ENCODE assay signal across 19 cellular contexts in the genomic region with DNA sequence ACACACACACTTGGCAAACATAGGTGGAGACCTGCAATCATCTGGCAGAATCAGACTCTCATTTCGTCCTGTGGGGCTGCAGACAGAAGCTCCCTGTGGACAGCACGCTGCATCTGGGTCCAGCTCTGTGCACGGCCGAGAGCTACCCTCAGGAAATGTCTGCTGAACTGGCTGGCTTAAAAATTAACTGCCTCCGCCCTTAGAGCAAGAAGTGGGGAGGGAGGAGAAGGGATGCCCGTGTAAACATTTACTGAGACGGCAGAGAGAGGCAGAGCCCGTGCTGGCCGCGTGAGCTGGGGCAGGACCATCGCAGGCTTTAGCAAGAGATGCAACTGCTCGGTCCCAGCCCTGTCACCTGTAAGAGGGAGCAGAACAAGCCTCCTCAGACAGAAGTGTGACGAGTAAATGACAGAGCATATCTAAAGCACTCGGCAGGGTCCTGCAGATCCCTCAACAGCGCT.
DNase-seq lines count a peak whose midpoint lies in the region; ATAC-seq, FAIRE-seq and TF ChIP-seq lines count a peak whose summit lies in the region.
"Had no signal": no experiment of that assay in that cellular context is flagged by ENCODE, and none has a peak within 500 bp of the region (broad histone marks: within the 10 kb centered on the region; RNA-seq: fewer than 3 reads in every experiment).

No MANE protein-coding gene starts in this region.

- H3K27me3 ChIP-seq in trophoblast cell (ENCODE audit: insufficient read depth, low read length) (no peaks in the 10 kb centered on the region), PC-9 (ENCODE audit: insufficient read depth, low read depth) (no peaks in the 10 kb centered on the region)
- H3K27me3 ChIP-seq: gastrocnemius medialis, vagina had no signal

- H3K36me3 Mint-ChIP-seq in CD14-positive monocyte: peaks cover 32 to 54% of the 10 kb centered on the region in 2 donors
- H3K36me3 Mint-ChIP-seq: activated naive CD4-positive, alpha-beta T cell treated with anti-CD3 and anti-CD28 coated beads, Interleukin-2, amount 50 U/mL, for 72 hours had no signal

- H3K9me3 ChIP-seq in trophoblast cell (ENCODE audit: insufficient read depth, low read depth, low read length) (no peaks in the 10 kb centered on the region), PC-9 (ENCODE audit: insufficient read depth, low read depth) (no peaks in the 10 kb centered on the region)
- H3K9me3 ChIP-seq: gastrocnemius medialis, vagina had no signal

- BruUV-seq in PC-9 (replicated peaks; lab: Mats Ljungman, UMichigan): no TSS peak

- peak overlapping the region; percentile 19 for H2BK12ac ChIP-seq in trophoblast cell (ENCODE audit: low read length)

- WGBS in trophoblast cell (ENCODE audit: extremely low coverage, insufficient coverage, insufficient read length): no CpG with 5 or more reads among the region's 15 CpGs
- 71 to 77% methylated on average over 15 of the region's 15 CpGs for WGBS in lower leg skin, 2 donors

- TF ChIP-seq CTCF in CD14-positive monocyte (IDR thresholded peaks at IDR 0.05) (no peak), lower leg skin (IDR thresholded peaks at IDR 0.05) (no peak), PC-9 (conservative IDR thresholded peaks at IDR 0.05) (no peak)

- H3K9me3 Mint-ChIP-seq in CD14-positive monocyte: peaks cover 0 to 2% (median 0%) of the 10 kb centered on the region in 7 donors
- H3K9me3 Mint-ChIP-seq: activated naive CD4-positive, alpha-beta T cell treated with anti-CD3 and anti-CD28 coated beads, Interleukin-2, amount 50 U/mL, for 72 hours; GM23338 had no signal

- CTCF ChIA-PET in PC-9 (lab: Charles Lee): no interaction called here

- H3K14ac ChIP-seq in trophoblast cell (ENCODE audit: low read length): peak overlapping the region; percentile 8

- peak overlapping the region; percentile 7 for H3K4ac ChIP-seq in trophoblast cell (ENCODE audit: low read depth, low read length)

- H3K4me2 ChIP-seq in trophoblast cell (ENCODE audit: low read length): no peak overlapping the region
- no peak overlapping the region for H3K4me2 ChIP-seq in PC-9
- H3K4me2 ChIP-seq: GM23338 had no signal

- H3K9me2 ChIP-seq in PC-9 (ENCODE audit: insufficient read depth): no peaks in the 10 kb centered on the region

- H3K4me3 ChIP-seq in trophoblast cell (ENCODE audit: low read depth, low read length) (no peak overlapping the region), lower leg skin (ENCODE audit: low read depth, poor library complexity, severe bottlenecking) (no peak overlapping the region), PC-9 (no peak overlapping the region)
- H3K4me3 ChIP-seq: gastrocnemius medialis, GM23338, vagina had no signal

- H3K79me2 ChIP-seq in trophoblast cell (ENCODE audit: control insufficient read depth, insufficient read depth, low read length, poor library complexity): peaks cover 21% of the 10 kb centered on the region
- H3K79me2 ChIP-seq in PC-9 (ENCODE audit: low read depth): peaks cover 96% of the 10 kb centered on the region

- H2BK120ac ChIP-seq in trophoblast cell (ENCODE audit: insufficient read depth, low read length, poor library complexity): no peak overlapping the region

- peak overlapping the region; percentile 20 for H4K91ac ChIP-seq in trophoblast cell (ENCODE audit: low read depth, low read length)

- DNase-seq in CD14-positive monocyte (ENCODE audit: low spot score) (peak; percentile 19), RCC 7860 (ENCODE audit: low spot score) (peak; percentile 36), left colon (peak; percentile 70 to 71), trophoblast cell (no peak), lower leg skin (ENCODE audit: low spot score in 2 of 2) (no peak), PC-9 (no peak), H54 (ENCODE audit: insufficient read length, low spot score) (no peak)
- DNase-seq: gastrocnemius medialis; NCI-H1436; NCI-H446 treated with DMSO at 0.1 percent for 48 hours; PC-3; stimulated activated CD4-positive, alpha-beta T cell treated with anti-CD3 and anti-CD28 coated beads, Interleukin-4, amount 100 ng/mL, for 1 hour; T-helper 1 cell had no signal

- ATAC-seq in left colon: peak; percentile 66
- ATAC-seq in HG03378 (IDR thresholded peaks at IDR 0.05; ENCODE audit: unreplicated experiment): no peak
- ATAC-seq: activated naive CD4-positive, alpha-beta T cell treated with anti-CD3 and anti-CD28 coated beads, Interleukin-2, amount 50 U/mL, for 72 hours; gastrocnemius medialis; GM23338; PC-3; right cardiac atrium had no signal

- peaks cover 43% of the 10 kb centered on the region for H3K79me1 ChIP-seq in trophoblast cell (ENCODE audit: low read length)

- peak overlapping the region in 5 of 7 donors; percentile 11 to 68 (median 38) for H3K27ac Mint-ChIP-seq in CD14-positive monocyte
- H3K27ac Mint-ChIP-seq: activated naive CD4-positive, alpha-beta T cell treated with anti-CD3 and anti-CD28 coated beads, Interleukin-2, amount 50 U/mL, for 72 hours; GM23338 had no signal

- H3K9ac ChIP-seq in trophoblast cell (ENCODE audit: low read length): no peak overlapping the region

- H3K4me3 Mint-ChIP-seq in CD14-positive monocyte: no peak overlapping the region
- H3K4me3 Mint-ChIP-seq: GM23338 had no signal

- intact Hi-C loops in CD14-positive monocyte (cut with micrococcal nuclease): loop anchor here in 1 of 2 donors (5.0 kb wide), 1 partner anchor 48 kb away; no protein-coding TSS in a partner anchor
- intact Hi-C loops in left colon (cut with DNase I, micrococcal nuclease): no loop called here
- intact Hi-C loops in lower leg skin (cut with DNase I; ENCODE audit: low total_unique reads): no loop called here
- intact Hi-C loops in PC-9 (cut with micrococcal nuclease; ENCODE audit: unreplicated experiment): no loop called here

- peak overlapping the region; percentile 8 for H2AK5ac ChIP-seq in trophoblast cell (ENCODE audit: low read length)

- peaks cover 0 to 5% (median 0%) of the 10 kb centered on the region in 3 donors for H3K27me3 Mint-ChIP-seq in CD14-positive monocyte (ENCODE audit: low read depth in 3 of 3)

- FAIRE-seq in RCC 7860 (lab: Jason Lieb, UNC) (no peak), H54 (lab: Jason Lieb, UNC) (no peak)
- FAIRE-seq: endothelial cell of umbilical vein had no signal

- H2AFZ ChIP-seq in trophoblast cell (ENCODE audit: insufficient read depth, low read length, poor library complexity) (no peak overlapping the region), PC-9 (no peak overlapping the region)
- H2AFZ ChIP-seq: GM23338 had no signal

- no peak overlapping the region for H4K8ac ChIP-seq in trophoblast cell (ENCODE audit: low read depth, low read length)

- peaks cover 37 to 46% of the 10 kb centered on the region in 2 experiments for H3K36me3 ChIP-seq in trophoblast cell (ENCODE audit: control insufficient read depth in 1 of 2, insufficient read depth in 2 of 2, low read length in 2 of 2)
- H3K36me3 ChIP-seq in PC-9 (ENCODE audit: low read depth): peaks cover 31% of the 10 kb centered on the region
- H3K36me3 ChIP-seq: gastrocnemius medialis, vagina had no signal

- TF ChIP-seq POLR2A in lower leg skin (IDR thresholded peaks at IDR 0.05) (no peak), H54 (IDR thresholded peaks at IDR 0.05; ENCODE audit: low read depth, low read length) (no peak)

- peaks cover 84% of the 10 kb centered on the region for H3K4me1 Mint-ChIP-seq in CD14-positive monocyte

- no peak overlapping the region for H3K27ac ChIP-seq in trophoblast cell (ENCODE audit: low read depth, low read length)
- H3K27ac ChIP-seq in PC-9: no peak overlapping the region
- H3K27ac ChIP-seq: gastrocnemius medialis had no signal

- POLR2A ChIA-PET in PC-9 (lab: Charles Lee; ENCODE audit: unreplicated experiment): no interaction called here

- H3K4me1 ChIP-seq in trophoblast cell (ENCODE audit: control insufficient read depth in 1 of 2, insufficient read depth in 2 of 2, low read length in 2 of 2) (peaks cover 52 to 70% of the 10 kb centered on the region in 2 experiments), PC-9 (replicated peaks; ENCODE audit: insufficient read depth) (peaks cover 11% of the 10 kb centered on the region; the same call in 1 of the 2 replicates)

- no peak overlapping the region for H2BK5ac ChIP-seq in trophoblast cell (ENCODE audit: low read depth, low read length, poor library complexity)

- H3F3A ChIP-seq in PC-9 (ENCODE audit: insufficient read depth, low read depth): peaks cover 42% of the 10 kb centered on the region

- H3K18ac ChIP-seq in trophoblast cell (ENCODE audit: low read length): peak overlapping the region; percentile 57

- H3K23ac ChIP-seq in trophoblast cell (ENCODE audit: low read length): no peak overlapping the region

- H4K20me1 ChIP-seq in PC-9 (ENCODE audit: insufficient read depth): peaks cover 97% of the 10 kb centered on the region

- no peak overlapping the region for H4K12ac ChIP-seq in trophoblast cell (ENCODE audit: low read depth, low read length)

Comparison
In these comparisons a context has a peak if more than half of its experiments do, and no peak if none do; other contexts are left out.
1. DNase-seq: peak in CD14-positive monocyte (single experiment), RCC 7860 (single experiment) and left colon (2 of 2); none in trophoblast cell (0 of 2), lower leg skin (0 of 2), PC-9 (0 of 2) and H54 (single experiment).